ENCODE assay signal across 20 cellular contexts in genomic region chr13:23574421-23574820, GRCh38. TPM values are rescaled to one million over a fixed set of nuclear protein-coding genes. Genes with fewer than 3 reads are reported as not detected.
DNase-seq lines count a peak whose midpoint lies in the region; FAIRE-seq and TF ChIP-seq lines count a peak whose summit lies in the region.
"Had no signal": no experiment of that assay in that cellular context is flagged by ENCODE, and none has a peak within 500 bp of the region (broad histone marks: within the 10 kb centered on the region; RNA-seq: fewer than 3 reads in every experiment).

No MANE protein-coding gene starts in this region.

- H3K9me3 Mint-ChIP-seq in neural crest cell, result no peaks in the 10 kb centered on the region
- no peaks in the 10 kb centered on the region for H3K9me3 Mint-ChIP-seq in activated T-helper 2 cell treated with anti-CD3 and anti-CD28 coated beads, Interferon-gamma antibody, Interleukin-2, Interleukin-4, amounts not matched to agents 10 μg/mL and 5 μg/mL and 100 μg/mL, durations not matched to agents 14 hours and 24 hours and 36 hours
- no peaks in the 10 kb centered on the region for H3K9me3 Mint-ChIP-seq in mesothelial cell of epicardium
- H3K9me3 Mint-ChIP-seq: H9 had no signal

- POLR2A ChIA-PET in AG04450 (lab: Yijun Ruan, JAX), result interaction anchor here (0.5 kb wide), 1 partner anchor 53 kb away, joined by 5 read pairs; no protein-coding TSS in a partner anchor

- peak overlapping the region; percentile 5; the same call in 1 of the 2 replicates for H3K4me3 ChIP-seq in AG04450 (ENCODE audit: low read depth, low read length)
- H3K4me3 ChIP-seq in WERI-Rb-1 (ENCODE audit: low read depth, low read length), result no peak overlapping the region
- H3K4me3 ChIP-seq: GM23248, K562, MG63, SJCRH30 had no signal

- H3K36me3 ChIP-seq in WERI-Rb-1, result no peaks in the 10 kb centered on the region
- H3K36me3 ChIP-seq: MG63, SJCRH30 had no signal

- H3K4me1 Mint-ChIP-seq in neural crest cell (peaks cover 56% of the 10 kb centered on the region), mesothelial cell of epicardium (peaks cover 49% of the 10 kb centered on the region)
- H3K4me1 Mint-ChIP-seq in activated T-helper 2 cell treated with anti-CD3 and anti-CD28 coated beads, Interferon-gamma antibody, Interleukin-2, Interleukin-4, amounts not matched to agents 10 μg/mL and 5 μg/mL and 100 μg/mL, durations not matched to agents 14 hours and 24 hours and 36 hours (ENCODE audit: low read depth), result peaks cover 13% of the 10 kb centered on the region

- intact Hi-C loops in activated T-helper 2 cell treated with anti-CD3 and anti-CD28 coated beads, Interferon-gamma antibody, Interleukin-2, Interleukin-4, amounts not matched to agents 10 μg/mL and 5 μg/mL and 100 μg/mL, durations not matched to agents 14 hours and 24 hours and 36 hours (cut with micrococcal nuclease), result no loop called here

- H3K27ac ChIP-seq in AG04450 (ENCODE audit: low read depth, low read length) (no peak overlapping the region), WERI-Rb-1 (peak overlapping the region; percentile 43)
- H3K27ac ChIP-seq: GM23248, SJCRH30 had no signal

- TF ChIP-seq CTCF in AG04450 (IDR thresholded peaks at IDR 0.05; ENCODE audit: low read depth, low read length) (no peak), WERI-Rb-1 (IDR thresholded peaks at IDR 0.05; ENCODE audit: low read depth, low read length) (no peak), neural crest cell (conservative IDR thresholded peaks at IDR 0.05) (no peak), mesothelial cell of epicardium (IDR thresholded peaks at IDR 0.05; ENCODE audit: unreplicated experiment) (no peak)

- H3K4me3 Mint-ChIP-seq in neural crest cell, result peak overlapping the region; percentile 58
- H3K4me3 Mint-ChIP-seq in activated T-helper 2 cell treated with anti-CD3 and anti-CD28 coated beads, Interferon-gamma antibody, Interleukin-2, Interleukin-4, amounts not matched to agents 10 μg/mL and 5 μg/mL and 100 μg/mL, durations not matched to agents 14 hours and 24 hours and 36 hours (ENCODE audit: low read depth), result no peak overlapping the region
- H3K4me3 Mint-ChIP-seq in mesothelial cell of epicardium, result no peak overlapping the region
- H3K4me3 Mint-ChIP-seq: CD4-positive, CD25-positive, alpha-beta regulatory T cell; H9 had no signal

- no peak for FAIRE-seq in GM12891 (lab: Jason Lieb, UNC)
- FAIRE-seq: K562, RCC 7860 had no signal

- H3K9me3 ChIP-seq in AG04450 (ENCODE audit: control insufficient read depth, insufficient read depth, low read length), result no peaks in the 10 kb centered on the region
- no peaks in the 10 kb centered on the region for H3K9me3 ChIP-seq in WERI-Rb-1 (ENCODE audit: severe bottlenecking)
- H3K9me3 ChIP-seq: MG63, SJCRH30 had no signal

- peaks cover 9% of the 10 kb centered on the region for H3K27me3 Mint-ChIP-seq in neural crest cell (ENCODE audit: low read depth)
- peaks cover 65% of the 10 kb centered on the region for H3K27me3 Mint-ChIP-seq in activated T-helper 2 cell treated with anti-CD3 and anti-CD28 coated beads, Interferon-gamma antibody, Interleukin-2, Interleukin-4, amounts not matched to agents 10 μg/mL and 5 μg/mL and 100 μg/mL, durations not matched to agents 14 hours and 24 hours and 36 hours (ENCODE audit: low read depth)
- no peaks in the 10 kb centered on the region for H3K27me3 Mint-ChIP-seq in mesothelial cell of epicardium (ENCODE audit: low read depth)

- no peak for DNase-seq in AG04450 (ENCODE audit: low read depth, low spot score)
- no peak for DNase-seq in GM12891 (ENCODE audit: insufficient read length, low spot score)
- peak; percentile 54 for DNase-seq in WERI-Rb-1
- no peak for DNase-seq in neural crest cell (ENCODE audit: low read depth, low spot score)
- DNase-seq in activated T-helper 2 cell treated with anti-CD3 and anti-CD28 coated beads, Interferon-gamma antibody, Interleukin-2, Interleukin-4, amounts not matched to agents 10 μg/mL and 5 μg/mL and 100 μg/mL, durations not matched to agents 14 hours and 24 hours and 36 hours (ENCODE audit: low spot score), result no peak
- DNase-seq in NCI-H2196 (lab: John Stamatoyannopoulos, UW; ENCODE audit: unreplicated experiment), result no peak
- DNase-seq in mesothelial cell of epicardium (ENCODE audit: low spot score in 2 of 2, unreplicated experiment in 2 of 2), result no peak
- DNase-seq: CD4-positive, CD25-positive, alpha-beta regulatory T cell; DMS79 treated with DMSO at 0.1 percent for 48 hours; GM23248; H9; MG63; NCI-H1417 treated with DMSO at 0.1 percent for 48 hours; NCI-H187; NCI-H510A; NCI-H774; SJCRH30 had no signal

- no peaks in the 10 kb centered on the region for H3K36me3 Mint-ChIP-seq in neural crest cell (ENCODE audit: low read depth)
- H3K36me3 Mint-ChIP-seq in activated T-helper 2 cell treated with anti-CD3 and anti-CD28 coated beads, Interferon-gamma antibody, Interleukin-2, Interleukin-4, amounts not matched to agents 10 μg/mL and 5 μg/mL and 100 μg/mL, durations not matched to agents 14 hours and 24 hours and 36 hours (ENCODE audit: low read depth), result no peaks in the 10 kb centered on the region
- peaks cover 2% of the 10 kb centered on the region for H3K36me3 Mint-ChIP-seq in mesothelial cell of epicardium
- H3K36me3 Mint-ChIP-seq: CD4-positive, CD25-positive, alpha-beta regulatory T cell had no signal

- H3K27me3 ChIP-seq in AG04450 (ENCODE audit: control insufficient read depth, insufficient read depth, low read length), result no peaks in the 10 kb centered on the region
- no peaks in the 10 kb centered on the region for H3K27me3 ChIP-seq in WERI-Rb-1 (ENCODE audit: insufficient read depth, low read depth, severe bottlenecking)
- H3K27me3 ChIP-seq: MG63, SJCRH30 had no signal

- no peak for TF ChIP-seq POLR2A in GM12891 (IDR thresholded peaks at IDR 0.05; ENCODE audit: low read depth, low read length)

- H3K27ac Mint-ChIP-seq in neural crest cell (ENCODE audit: unreplicated experiment) (no peak overlapping the region), mesothelial cell of epicardium (no peak overlapping the region)
- H3K27ac Mint-ChIP-seq in activated T-helper 2 cell treated with anti-CD3 and anti-CD28 coated beads, Interferon-gamma antibody, Interleukin-2, Interleukin-4, amounts not matched to agents 10 μg/mL and 5 μg/mL and 100 μg/mL, durations not matched to agents 14 hours and 24 hours and 36 hours, result no peak overlapping the region
- H3K27ac Mint-ChIP-seq: CD4-positive, CD25-positive, alpha-beta regulatory T cell; H9 had no signal

- CTCF ChIA-PET in AG04450 (lab: Charles Lee), result no interaction called here

TF ChIP-seq in GM12891, 5 proteins besides CTCF, POLR2A, EP300 and RAD21:
- 0 out of 2 replicates have a peak, but pooled peaks have one; percentile 22 for TF ChIP-seq POLR2AphosphoS5 (IDR thresholded peaks at IDR 0.05; ENCODE audit: low read depth, low read length)
- TF ChIP-seq PAX5 (IDR thresholded peaks at IDR 0.05; ENCODE audit: insufficient read depth, low read length, severe bottlenecking), result no peak

RNA-seq across cellular contexts. Expression of gene TNFRSF19, which starts 4.2 kb away (rescaled TPM):
- 151 and 183 TPM in 2 replicates for polyA plus RNA-seq in AG04450 (2011; rRNA removed)
- polyA minus RNA-seq in AG04450 (2011; rRNA and poly(A)+ RNA removed), result 167 and 177 TPM in 2 replicates
- 19.6 TPM for polyA plus RNA-seq in GM12891 (2012; ENCODE audit: low read depth, missing spikeins)
- total RNA-seq in neural crest cell, result 74.8 and 76.1 TPM in 2 replicates
- 0.07 TPM in 1 of 2 replicates, not detected in the other for total RNA-seq in activated T-helper 2 cell treated with anti-CD3 and anti-CD28 coated beads, Interferon-gamma antibody, Interleukin-2, Interleukin-4, amounts not matched to agents 10 μg/mL and 5 μg/mL and 100 μg/mL, durations not matched to agents 14 hours and 24 hours and 36 hours
- 38.3 to 43.5 TPM (median 40.3 TPM) in 3 replicates for total RNA-seq in mesothelial cell of epicardium
- total RNA-seq: OCI-LY7 had no signal

Comparison
In these comparisons a context has a peak if more than half of its experiments do, and no peak if none do; other contexts are left out.
1. RNA of gene TNFRSF19, which starts 4.2 kb away (total RNA-seq): 74.8 to 76.1 TPM in neural crest cell and 38.3 to 43.5 TPM in mesothelial cell of epicardium; 0.07 TPM in activated T-helper 2 cell treated with anti-CD3 and anti-CD28 coated beads, Interferon-gamma antibody, Interleukin-2, Interleukin-4, amounts not matched to agents 10 μg/mL and 5 μg/mL and 100 μg/mL, durations not matched to agents 14 hours and 24 hours and 36 hours; every median in the first group is over 10 times any median in the second.